ENCODE assay signal across 10 cellular contexts in genomic region chr4:76850010-76850441, GRCh38. TPM values are rescaled to one million over a fixed set of nuclear protein-coding genes. Genes with fewer than 3 reads are reported as not detected.
A peak's percentile ranks its signal among the peaks of the same experiment; 100 is the strongest.
DNase-seq lines count a peak whose midpoint lies in the region; ATAC-seq lines count a peak whose summit lies in the region.
"Had no signal": no experiment of that assay in that cellular context is flagged by ENCODE, and none has a peak within 500 bp of the region (broad histone marks: within the 10 kb centered on the region; RNA-seq: fewer than 3 reads in every experiment).

No MANE protein-coding gene starts in this region.

- H3F3A ChIP-seq in GM23248 (ENCODE audit: insufficient read depth): peaks cover 5% of the 10 kb centered on the region; the same call in 1 of the 2 replicates

- 65 to 68% methylated on average over 4 of the region's 4 CpGs for WGBS in GM23248 (ENCODE audit: low coverage in 1 of 2, low lambda C conversion rate in 2 of 2, missing lambda C conversion rate in 2 of 2), 2 experiments

- no peaks in the 10 kb centered on the region for H4K20me1 ChIP-seq in GM23248 (ENCODE audit: insufficient read depth)

- ATAC-seq in sciatic nerve (no peak), left ventricle myocardium superior (no peak)
- ATAC-seq: gastrocnemius medialis had no signal

- no peak overlapping the region for H3K27ac ChIP-seq in GM23248
- no peak overlapping the region for H3K27ac ChIP-seq in SJCRH30
- H3K27ac ChIP-seq: gastrocnemius medialis, suprapubic skin had no signal

- H3K4me1 ChIP-seq in GM23248 (ENCODE audit: insufficient read depth) (no peaks in the 10 kb centered on the region), SJCRH30 (peaks cover 13% of the 10 kb centered on the region)
- H3K4me1 ChIP-seq: gastrocnemius medialis, suprapubic skin had no signal

- no peaks in the 10 kb centered on the region for H3K27me3 ChIP-seq in GM23248 (replicated peaks; ENCODE audit: insufficient read depth)
- no peaks in the 10 kb centered on the region for H3K27me3 ChIP-seq in SJCRH30
- H3K27me3 ChIP-seq: gastrocnemius medialis, suprapubic skin had no signal

- H3K4me3 ChIP-seq in GM23248 (no peak overlapping the region), SJCRH30 (no peak overlapping the region), skeletal muscle cell (ENCODE audit: low read depth, low read length) (no peak overlapping the region)
- H3K4me3 ChIP-seq: gastrocnemius medialis, suprapubic skin had no signal

- H3K9ac ChIP-seq in GM23248: no peak overlapping the region

- intact Hi-C loops in sciatic nerve (cut with DNase I): no loop called here
- intact Hi-C loops in left ventricle myocardium superior (cut with micrococcal nuclease): no loop called here

- DNase-seq in GM23248 (peak; percentile 81), SJCRH30 (peak; percentile 63 to 82), fibroblast of peridontal ligament (ENCODE audit: extremely low read depth) (peak; percentile 79), skeletal muscle cell (ENCODE audit: low read depth) (peak; percentile 90), sciatic nerve (ENCODE audit: low spot score) (no peak), left ventricle myocardium superior (no peak)
- DNase-seq in stimulated activated naive CD4-positive, alpha-beta T cell treated with Interleukin-2 at 50 U/mL for 16 hours (lab: John Stamatoyannopoulos, UW): no peak
- DNase-seq: gastrocnemius medialis, NCI-H510A had no signal

- in situ Hi-C loops in GM23248 (cut with MboI): no loop called here

- H3K36me3 ChIP-seq in GM23248 (ENCODE audit: low read depth) (no peaks in the 10 kb centered on the region), SJCRH30 (no peaks in the 10 kb centered on the region; the same call in 1 of the 2 replicates)
- H3K36me3 ChIP-seq: gastrocnemius medialis, suprapubic skin had no signal

- H2AFZ ChIP-seq in GM23248: no peak overlapping the region

- no peaks in the 10 kb centered on the region for H3K79me2 ChIP-seq in GM23248 (ENCODE audit: insufficient read depth)

- no peaks in the 10 kb centered on the region for H3K9me2 ChIP-seq in GM23248 (ENCODE audit: insufficient read depth)

- no peak overlapping the region for H3K4me2 ChIP-seq in GM23248 (ENCODE audit: unreplicated experiment)

- H3K9me3 ChIP-seq in GM23248 (ENCODE audit: low read depth): no peaks in the 10 kb centered on the region
- H3K9me3 ChIP-seq in SJCRH30 (replicated peaks): no peaks in the 10 kb centered on the region
- H3K9me3 ChIP-seq: gastrocnemius medialis, suprapubic skin had no signal

RNA-seq across cellular contexts. Expression of gene SOWAHB, which starts 47.9 kb away (rescaled TPM):
- total RNA-seq in GM23248 (2014; rRNA removed; shearing (Covaris generic)): not detected in 2 replicates
- polyA plus RNA-seq in GM23248 (2016; fragmentation: Nextera tagmentation; extraction: Ambion mirVana): not detected in 2 replicates
- not detected in 2 replicates for total RNA-seq in SJCRH30 (2014; rRNA removed; shearing (Covaris generic))
- total RNA-seq in sciatic nerve (not detected), left ventricle myocardium superior (not detected)

Comparison
In these comparisons a context has a peak if more than half of its experiments do, and no peak if none do; other contexts are left out.
1. DNase-seq: peak in GM23248 (single experiment), SJCRH30 (2 of 2), fibroblast of peridontal ligament (single experiment) and skeletal muscle cell (single experiment); none in sciatic nerve (single experiment), stimulated activated naive CD4-positive, alpha-beta T cell treated with Interleukin-2 at 50 U/mL for 16 hours (single experiment) and left ventricle myocardium superior (single experiment).